In genomic region chr9:130201974-130202373, GRCh38 we compare ENCODE assay signal across 1 cellular context.
TF ChIP-seq lines count a peak whose summit lies in the region.

No MANE protein-coding gene starts in this region.

TF ChIP-seq in HepG2, 621 proteins besides CTCF, POLR2A, EP300 and RAD21 (continued from another document and continues in another):
- TF ChIP-seq KIAA2018 (CRISPR knock-in tag; IDR thresholded peaks at IDR 0.05; ENCODE audit: borderline replicate concordance): no peak
- TF ChIP-seq ZIK1 (CRISPR knock-in tag; IDR thresholded peaks at IDR 0.05; ENCODE audit: borderline replicate concordance, low read depth): no peak
- TF ChIP-seq ZMAT5 (CRISPR knock-in tag; IDR thresholded peaks at IDR 0.05; ENCODE audit: borderline replicate concordance, low read depth): no peak
- TF ChIP-seq FOXP4 (CRISPR knock-in tag; IDR thresholded peaks at IDR 0.05): 0 out of 2 replicates have a peak, but pooled peaks have one; percentile 30
- peak; percentile 50; the same call in 1 of the 2 replicates for TF ChIP-seq HDAC2 (CRISPR knock-in tag; IDR thresholded peaks at IDR 0.05)
- TF ChIP-seq ZNF496 (CRISPR knock-in tag; IDR thresholded peaks at IDR 0.05; ENCODE audit: insufficient replicate concordance): no peak
- TF ChIP-seq ZSCAN31 (CRISPR knock-in tag; IDR thresholded peaks at IDR 0.05; ENCODE audit: low read depth): no peak
- TF ChIP-seq GATAD2A (CRISPR knock-in tag; IDR thresholded peaks at IDR 0.05): 0 out of 2 replicates have a peak, but pooled peaks have one; percentile 13
- no peak for TF ChIP-seq MAX (IDR thresholded peaks at IDR 0.05)
- no peak for TF ChIP-seq ZNF33B (CRISPR knock-in tag; IDR thresholded peaks at IDR 0.05)
- no peak for TF ChIP-seq ZNF343 (CRISPR knock-in tag; IDR thresholded peaks at IDR 0.05)
- peak; percentile 29; the same call in 1 of the 2 replicates for TF ChIP-seq SALL1 (CRISPR knock-in tag; IDR thresholded peaks at IDR 0.05)
- TF ChIP-seq ELF3 (CRISPR knock-in tag; IDR thresholded peaks at IDR 0.05): no peak
- no peak for TF ChIP-seq ZBTB42 (CRISPR knock-in tag; IDR thresholded peaks at IDR 0.05)
- TF ChIP-seq PCBP2 (optimal IDR thresholded peaks at IDR 0.05; ENCODE audit: low read depth, low read length, poor library complexity, severe bottlenecking): no peak
- TF ChIP-seq ZFP91 (CRISPR knock-in tag; IDR thresholded peaks at IDR 0.05; ENCODE audit: borderline replicate concordance): 0 out of 2 replicates have a peak, but pooled peaks have one; percentile 31
- TF ChIP-seq ZBTB10 (CRISPR knock-in tag; IDR thresholded peaks at IDR 0.05; ENCODE audit: borderline replicate concordance): no peak
- TF ChIP-seq RXRB (CRISPR knock-in tag; IDR thresholded peaks at IDR 0.05; ENCODE audit: borderline replicate concordance): peak; percentile 85
- peak; percentile 37; the same call in 1 of the 2 replicates for TF ChIP-seq FOXA3 (CRISPR knock-in tag; IDR thresholded peaks at IDR 0.05)
- TF ChIP-seq MTA1 (CRISPR knock-in tag; IDR thresholded peaks at IDR 0.05; ENCODE audit: borderline replicate concordance): peak; percentile 89; the same call in 1 of the 2 replicates
- TF ChIP-seq ARNT2 (CRISPR knock-in tag; IDR thresholded peaks at IDR 0.05; ENCODE audit: low read depth): no peak
- TF ChIP-seq ZNF33A (CRISPR knock-in tag; IDR thresholded peaks at IDR 0.05; ENCODE audit: borderline replicate concordance): no peak
- no peak for TF ChIP-seq HOXA9 (CRISPR knock-in tag; IDR thresholded peaks at IDR 0.05; ENCODE audit: borderline replicate concordance)
- no peak for TF ChIP-seq HNRNPUL1 (IDR thresholded peaks at IDR 0.05; ENCODE audit: low read depth, low read length)
- TF ChIP-seq ATF2 (CRISPR knock-in tag; IDR thresholded peaks at IDR 0.05): no peak
- 0 out of 2 replicates have a peak, but pooled peaks have one; percentile 43 for TF ChIP-seq TRIM24 (CRISPR knock-in tag; IDR thresholded peaks at IDR 0.05)
- TF ChIP-seq HIC2 (CRISPR knock-in tag; IDR thresholded peaks at IDR 0.05; ENCODE audit: low read depth): peak; percentile 80; the same call in 1 of the 2 replicates
- no peak for TF ChIP-seq YY1 (IDR thresholded peaks at IDR 0.05; ENCODE audit: insufficient read depth, insufficient replicate concordance, low read depth, low read length)
- TF ChIP-seq ZNF724P (CRISPR knock-in tag; IDR thresholded peaks at IDR 0.05; ENCODE audit: borderline replicate concordance): no peak
- TF ChIP-seq PLSCR1 (CRISPR knock-in tag; IDR thresholded peaks at IDR 0.05; ENCODE audit: borderline replicate concordance): no peak
- TF ChIP-seq HHEX (CRISPR knock-in tag; IDR thresholded peaks at IDR 0.05): no peak
- no peak for TF ChIP-seq SOX13 (IDR thresholded peaks at IDR 0.05)
- peak in 1 of 2 experiments; percentile 49; a peak in 1 of 4 replicates for TF ChIP-seq SOX13 (CRISPR knock-in tag; conservative IDR thresholded peaks at IDR 0.05 in 1 of 2, IDR thresholded peaks at IDR 0.05 in 1 of 2)
- no peak for TF ChIP-seq ZNF737 (CRISPR knock-in tag; IDR thresholded peaks at IDR 0.05; ENCODE audit: borderline replicate concordance)
- TF ChIP-seq SSRP1 (CRISPR knock-in tag; IDR thresholded peaks at IDR 0.05): no peak
- no peak for TF ChIP-seq MIER3 (CRISPR knock-in tag; IDR thresholded peaks at IDR 0.05; ENCODE audit: borderline replicate concordance)
- no peak for TF ChIP-seq RNF2 (conservative IDR thresholded peaks at IDR 0.05; ENCODE audit: low read depth)
- no peak for TF ChIP-seq HCFC1 (IDR thresholded peaks at IDR 0.05; ENCODE audit: low read depth, low read length)
- TF ChIP-seq PHF21A (CRISPR knock-in tag; IDR thresholded peaks at IDR 0.05): no peak
- no peak for TF ChIP-seq MYPOP (CRISPR knock-in tag; IDR thresholded peaks at IDR 0.05)
